Comparison of ENCODE assay signal across 8 cellular contexts in genomic region chr12:109879332-109880048, GRCh38. TPM values are rescaled to one million over a fixed set of nuclear protein-coding genes. Genes with fewer than 3 reads are reported as not detected.
DNase-seq lines count a peak whose midpoint lies in the region; ATAC-seq and TF ChIP-seq lines count a peak whose summit lies in the region.

No MANE protein-coding gene starts in this region.

- TSS peak; percentile 38 for BruUV-seq in MCF 10A (replicated peaks; lab: Mats Ljungman, UMichigan)

- no peaks in the 10 kb centered on the region for H3K27me3 Mint-ChIP-seq in MCF 10A (ENCODE audit: insufficient read depth, unreplicated experiment)
- H3K27me3 Mint-ChIP-seq in memory B cell, result no peaks in the 10 kb centered on the region

- H3K9me3 ChIP-seq in HUES48 (ENCODE audit: control insufficient read depth, insufficient read depth, low read length) (no peaks in the 10 kb centered on the region), upper lobe of right lung (no peaks in the 10 kb centered on the region)

- peak; percentile 34 for DNase-seq in AG10803 (ENCODE audit: low read depth)
- DNase-seq in MCF 10A (ENCODE audit: unreplicated experiment), result peak; percentile 13
- DNase-seq in memory B cell (ENCODE audit: low spot score in 2 of 2), result no peak
- DNase-seq in upper lobe of right lung, result no peak
- no peak for DNase-seq in NCI-H128 (lab: John Stamatoyannopoulos, UW; ENCODE audit: unreplicated experiment)
- DNase-seq in NCI-H510A (lab: John Stamatoyannopoulos, UW), result no peak

- no peaks in the 10 kb centered on the region for H3K36me3 ChIP-seq in HUES48 (ENCODE audit: control insufficient read depth, insufficient read depth, low read length)
- no peaks in the 10 kb centered on the region for H3K36me3 ChIP-seq in upper lobe of right lung

- peak overlapping the region; percentile 82 for H3K27ac Mint-ChIP-seq in MCF 10A (ENCODE audit: low read depth, unreplicated experiment)
- peak overlapping the region; percentile 92 for H3K27ac Mint-ChIP-seq in memory B cell

- H3K27me3 ChIP-seq in HUES48 (ENCODE audit: control insufficient read depth, insufficient read depth, low read length) (0 out of 2 replicates have a peak, but pooled peaks cover 5% of the 10 kb centered on the region), upper lobe of right lung (no peaks in the 10 kb centered on the region)

- H3K9me3 Mint-ChIP-seq in MCF 10A (ENCODE audit: unreplicated experiment) (no peaks in the 10 kb centered on the region), memory B cell (no peaks in the 10 kb centered on the region)

- no peak overlapping the region for H3K27ac ChIP-seq in HUES48 (ENCODE audit: low read depth, low read length)
- peak overlapping the region; percentile 87 for H3K27ac ChIP-seq in upper lobe of right lung

- POLR2A ChIA-PET in MCF 10A (lab: Yijun Ruan, JAX), result interaction anchor here (1.6 to 1.7 kb wide), 2 partner anchors 9 to 21 kb away, joined by 7 to 10 read pairs; partner anchors contain the start of gene TCHP

- H3K4me1 Mint-ChIP-seq in MCF 10A (ENCODE audit: insufficient read depth, unreplicated experiment) (peaks cover 45% of the 10 kb centered on the region), memory B cell (peaks cover 44% of the 10 kb centered on the region)

- CTCF ChIA-PET in MCF 10A (lab: Yijun Ruan, JAX), result interaction anchor here (1.3 to 4.6 kb wide), 3 partner anchors 27 to 75 kb away, joined by 4 to 23 read pairs (median 5); no protein-coding TSS in a partner anchor

- TF ChIP-seq CTCF in AG10803 (conservative IDR thresholded peaks at IDR 0.05; ENCODE audit: low read length) (no peak), MCF 10A (IDR thresholded peaks at IDR 0.05; ENCODE audit: unreplicated experiment) (no peak), upper lobe of right lung (IDR thresholded peaks at IDR 0.05) (no peak)

- H3K36me3 Mint-ChIP-seq in MCF 10A (ENCODE audit: insufficient read depth, unreplicated experiment) (no peaks in the 10 kb centered on the region), memory B cell (peaks cover 2% of the 10 kb centered on the region)

- no peak for ATAC-seq in memory B cell (ENCODE audit: low read depth)
- ATAC-seq in upper lobe of right lung, result peak; percentile 1
- no peak for ATAC-seq in HG02884 (IDR thresholded peaks at IDR 0.05; ENCODE audit: unreplicated experiment)

- H3K4me3 ChIP-seq in AG10803 (ENCODE audit: low read length) (peak overlapping the region; percentile 91), HUES48 (ENCODE audit: low read depth, low read length) (peak overlapping the region; percentile 66), upper lobe of right lung (peak overlapping the region; percentile 75)

- H3K4me3 Mint-ChIP-seq in MCF 10A (ENCODE audit: unreplicated experiment) (peak overlapping the region; percentile 96), memory B cell (peak overlapping the region; percentile 95)

- H3K9ac ChIP-seq in HUES48 (ENCODE audit: low read depth, low read length), result no peak overlapping the region

- intact Hi-C loops in MCF 10A (cut with micrococcal nuclease) (loop anchor here (1.0 to 2.0 kb wide), 4 partner anchors 26 to 283 kb away; no protein-coding TSS in a partner anchor), upper lobe of right lung (cut with DNase I) (no loop called here)

- H3K4me1 ChIP-seq in HUES48 (ENCODE audit: control insufficient read depth, insufficient read depth, low read length), result peaks cover 38% of the 10 kb centered on the region
- peaks cover 26% of the 10 kb centered on the region for H3K4me1 ChIP-seq in upper lobe of right lung

RNA-seq across cellular contexts. Expression of gene GLTP, which starts 0.9 kb away (rescaled TPM):
- 37.2 and 53.3 TPM in 2 replicates for total RNA-seq in MCF 10A (2022)
- total RNA-seq in upper lobe of right lung, result 44.0 TPM

RNA-seq across cellular contexts. Expression of gene TCHP, which starts 20.6 kb away (rescaled TPM):
- total RNA-seq in MCF 10A (2022), result 26.4 and 36.3 TPM in 2 replicates
- 16.5 TPM for total RNA-seq in upper lobe of right lung

RNA-seq across cellular contexts. Expression of gene TRPV4, which starts 46.3 kb away (rescaled TPM):
- 0.09 and 0.15 TPM in 2 replicates for total RNA-seq in MCF 10A (2022)
- 4.5 TPM for total RNA-seq in upper lobe of right lung

Comparison
In these comparisons a context has a peak if more than half of its experiments do, and no peak if none do; other contexts are left out.
1. DNase-seq: peak in AG10803 (single experiment) and MCF 10A (single experiment); none in memory B cell (0 of 2), upper lobe of right lung (single experiment), NCI-H128 (single experiment) and NCI-H510A (single experiment).
2. Peak in every context shown above with its lines, with median percentiles within 50 percentile points of each other: H3K4me3 ChIP-seq.